In the genomic region with DNA sequence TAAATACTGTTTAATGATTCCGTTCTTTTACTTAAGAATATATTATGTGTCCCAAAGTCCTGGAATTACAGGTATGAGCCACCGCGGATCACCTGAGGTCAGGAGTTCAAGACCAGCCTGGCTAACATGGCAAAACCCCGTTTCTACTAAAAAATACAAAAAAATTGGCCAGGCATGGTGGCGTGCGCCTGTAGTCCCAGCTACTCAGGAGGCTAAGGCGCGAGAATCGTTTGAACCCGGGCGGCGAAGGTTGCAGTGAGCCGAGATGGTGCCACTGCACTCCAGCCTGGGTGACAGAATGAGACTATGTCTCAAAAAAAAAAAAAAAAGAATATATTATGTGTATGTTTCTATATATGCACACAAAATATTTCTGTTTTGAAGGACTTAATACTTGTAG, we compare ENCODE assay signal across 8 cellular contexts. TPM values are rescaled to one million over a fixed set of nuclear protein-coding genes. Genes with fewer than 3 reads are reported as not detected.
DNase-seq lines count a peak whose midpoint lies in the region; ATAC-seq and TF ChIP-seq lines count a peak whose summit lies in the region.
"Not testable (repeated sequence)": the region's sequence is repeated elsewhere in the genome, so short reads cannot be mapped to it uniquely, and the experiment has no call there.

No MANE protein-coding gene starts in this region.

- not testable (repeated sequence) for H3K9me2 ChIP-seq in MM.1S (replicated peaks; ENCODE audit: insufficient read depth, low read length)

- in situ Hi-C loops in brain microvascular endothelial cell (cut with HindIII; ENCODE audit: low pct_ligation_motif_present, low sequenced_read_pairs), result not testable (repeated sequence)

- H3K4me1 Mint-ChIP-seq in Calu3 (ENCODE audit: low read depth, unreplicated experiment) (peaks cover 17% of the 10 kb centered on the region), memory B cell (peaks cover 17% of the 10 kb centered on the region), progenitor cell of endocrine pancreas (ENCODE audit: low read depth) (peaks cover 17% of the 10 kb centered on the region), type B pancreatic cell (ENCODE audit: unreplicated experiment) (peaks cover 15% of the 10 kb centered on the region)
- peaks cover 20% of the 10 kb centered on the region for H3K4me1 Mint-ChIP-seq in activated CD8-positive, alpha-beta T cell treated with anti-CD3 and anti-CD28 coated beads for 36 hours (ENCODE audit: low read depth)

- not testable (repeated sequence) for DNase-seq in Calu3; MM.1S; activated CD8-positive, alpha-beta T cell treated with anti-CD3 and anti-CD28 coated beads for 36 hours; brain microvascular endothelial cell; fibroblast of lung (ENCODE audit: low read depth in 2 of 2); memory B cell (ENCODE audit: low spot score in 2 of 2); progenitor cell of endocrine pancreas (ENCODE audit: low spot score, unreplicated experiment); type B pancreatic cell (ENCODE audit: extremely low spot score, unreplicated experiment)

- peak overlapping the region; percentile 55 for H3K4me2 ChIP-seq in MM.1S (ENCODE audit: low read depth, low read length)
- peak overlapping the region; percentile 86 for H3K4me2 ChIP-seq in fibroblast of lung (ENCODE audit: extremely low read depth, insufficient read depth, low read length)

- not testable (repeated sequence) for H3K27me3 ChIP-seq in MM.1S (replicated peaks; ENCODE audit: insufficient read depth, low read length); brain microvascular endothelial cell (replicated peaks); fibroblast of lung (ENCODE audit: control insufficient read depth, insufficient read depth, low read length)

- intact Hi-C loops in Calu3 (cut with micrococcal nuclease; ENCODE audit: unreplicated experiment), result loop anchor here (5.0 kb wide), 1 partner anchor 577 kb away; no protein-coding TSS in a partner anchor
- intact Hi-C loops in activated CD8-positive, alpha-beta T cell treated with anti-CD3 and anti-CD28 coated beads for 36 hours (cut with micrococcal nuclease), result not testable (repeated sequence)

- H3K27ac ChIP-seq in MM.1S (ENCODE audit: low read length); brain microvascular endothelial cell; fibroblast of lung (ENCODE audit: insufficient read depth, low read length): not testable (repeated sequence)

- peak overlapping the region; percentile 90 for H3K4me3 Mint-ChIP-seq in Calu3 (ENCODE audit: low read depth, unreplicated experiment)
- H3K4me3 Mint-ChIP-seq in activated CD8-positive, alpha-beta T cell treated with anti-CD3 and anti-CD28 coated beads for 36 hours, result peak overlapping the region; percentile 85
- H3K4me3 Mint-ChIP-seq in memory B cell, result peak overlapping the region; percentile 99
- peak overlapping the region; percentile 78 for H3K4me3 Mint-ChIP-seq in progenitor cell of endocrine pancreas (ENCODE audit: low read depth)
- peak overlapping the region; percentile 93 for H3K4me3 Mint-ChIP-seq in type B pancreatic cell

- CTCF ChIA-PET in Calu3 (lab: Charles Lee), result interaction anchor here (1.1 kb wide), 1 partner anchor 9 kb away, joined by 3 read pairs; no protein-coding TSS in a partner anchor
- CTCF ChIA-PET in activated CD8-positive, alpha-beta T cell treated with anti-CD3 and anti-CD28 coated beads for 36 hours (lab: Charles Lee), result interaction anchor here (0.9 to 3.6 kb wide), 3 partner anchors 11 to 504 kb away, joined by 4 to 18 read pairs (median 9); no protein-coding TSS in a partner anchor

- H3K36me3 ChIP-seq in MM.1S (replicated peaks; ENCODE audit: insufficient read depth, low read length); brain microvascular endothelial cell (replicated peaks); fibroblast of lung (ENCODE audit: control insufficient read depth, insufficient read depth, low read length): not testable (repeated sequence)

- H2AFZ ChIP-seq in MM.1S (ENCODE audit: low read length); fibroblast of lung (ENCODE audit: low read length): not testable (repeated sequence)

- H3K27ac Mint-ChIP-seq in Calu3 (ENCODE audit: unreplicated experiment); memory B cell; progenitor cell of endocrine pancreas; type B pancreatic cell: not testable (repeated sequence)
- peak overlapping the region; percentile 94 for H3K27ac Mint-ChIP-seq in activated CD8-positive, alpha-beta T cell treated with anti-CD3 and anti-CD28 coated beads for 36 hours

- not testable (repeated sequence) for H3K27me3 Mint-ChIP-seq in Calu3 (ENCODE audit: unreplicated experiment); activated CD8-positive, alpha-beta T cell treated with anti-CD3 and anti-CD28 coated beads for 36 hours; memory B cell; progenitor cell of endocrine pancreas; type B pancreatic cell

- peaks cover 38% of the 10 kb centered on the region for H3K36me3 Mint-ChIP-seq in Calu3 (ENCODE audit: insufficient read depth, unreplicated experiment)
- H3K36me3 Mint-ChIP-seq in activated CD8-positive, alpha-beta T cell treated with anti-CD3 and anti-CD28 coated beads for 36 hours (ENCODE audit: low read depth), result peaks cover 22% of the 10 kb centered on the region
- peaks cover 14% of the 10 kb centered on the region for H3K36me3 Mint-ChIP-seq in memory B cell
- H3K36me3 Mint-ChIP-seq in progenitor cell of endocrine pancreas (ENCODE audit: insufficient read depth), result peaks cover 19% of the 10 kb centered on the region
- H3K36me3 Mint-ChIP-seq in type B pancreatic cell, result peaks cover 24% of the 10 kb centered on the region

- H3K9ac ChIP-seq in MM.1S (ENCODE audit: low read length); fibroblast of lung (ENCODE audit: insufficient read depth, low read length): not testable (repeated sequence)

- not testable (repeated sequence) for H3K9me3 ChIP-seq in MM.1S (replicated peaks; ENCODE audit: insufficient read depth, low read length); fibroblast of lung (ENCODE audit: control insufficient read depth, insufficient read depth, low read depth, low read length)

- ATAC-seq in activated CD8-positive, alpha-beta T cell treated with anti-CD3 and anti-CD28 coated beads for 36 hours; memory B cell (ENCODE audit: low read depth): not testable (repeated sequence)

- H4K20me1 ChIP-seq in MM.1S (ENCODE audit: insufficient read depth, low read length); fibroblast of lung (ENCODE audit: control insufficient read depth, extremely low read depth, insufficient read depth, low read length): not testable (repeated sequence)

- BruUV-seq in Calu3 (replicated peaks; lab: Mats Ljungman, UMichigan), result not testable (repeated sequence)

- not testable (repeated sequence) for TF ChIP-seq CTCF in Calu3 (IDR thresholded peaks at IDR 0.05; ENCODE audit: unreplicated experiment); MM.1S (IDR thresholded peaks at IDR 0.05; ENCODE audit: low read length); activated CD8-positive, alpha-beta T cell treated with anti-CD3 and anti-CD28 coated beads for 36 hours (IDR thresholded peaks at IDR 0.05); brain microvascular endothelial cell (IDR thresholded peaks at IDR 0.05; ENCODE audit: low read depth, low read length, missing control alignments); fibroblast of lung (conservative IDR thresholded peaks at IDR 0.05 in 1 of 2, IDR thresholded peaks at IDR 0.05 in 1 of 2; ENCODE audit: low read depth in 1 of 2, low read length in 2 of 2); progenitor cell of endocrine pancreas (IDR thresholded peaks at IDR 0.05; ENCODE audit: unreplicated experiment); type B pancreatic cell (conservative IDR thresholded peaks at IDR 0.05)

- H3K9me3 Mint-ChIP-seq in Calu3 (ENCODE audit: low read depth, unreplicated experiment); activated CD8-positive, alpha-beta T cell treated with anti-CD3 and anti-CD28 coated beads for 36 hours; memory B cell; progenitor cell of endocrine pancreas (ENCODE audit: low read depth); type B pancreatic cell: not testable (repeated sequence)

- H3K79me2 ChIP-seq in MM.1S (ENCODE audit: low read length), result not testable (repeated sequence)
- peaks cover 30% of the 10 kb centered on the region for H3K79me2 ChIP-seq in fibroblast of lung (ENCODE audit: control insufficient read depth, insufficient read depth, low read length)

- H3F3A ChIP-seq in MM.1S (ENCODE audit: insufficient read depth, low read length), result not testable (repeated sequence)

- not testable (repeated sequence) for H3K4me3 ChIP-seq in MM.1S (ENCODE audit: low read length)
- peak overlapping the region; percentile 68 for H3K4me3 ChIP-seq in brain microvascular endothelial cell (ENCODE audit: low read depth, low read length)
- peak overlapping the region; percentile 73 to 83 (median 78) for H3K4me3 ChIP-seq in fibroblast of lung (replicated peaks in 1 of 4; ENCODE audit: control extremely low read depth in 1 of 4, insufficient read depth in 1 of 4, low read depth in 3 of 4, low read length in 4 of 4)

- H3K4me1 ChIP-seq in MM.1S (ENCODE audit: low read length); fibroblast of lung (ENCODE audit: control insufficient read depth, extremely low read depth, insufficient read depth, low read length): not testable (repeated sequence)

- POLR2A ChIA-PET in activated CD8-positive, alpha-beta T cell treated with anti-CD3 and anti-CD28 coated beads for 36 hours (lab: Charles Lee), result interaction anchor here (1.3 to 2.0 kb wide), 3 partner anchors 9 to 60 kb away, joined by 4 to 10 read pairs (median 4); a partner anchor contains a TSS

RNA-seq across cellular contexts. Expression of a gene that starts 1.2 kb away (rescaled TPM):
- 45.5 and 53.7 TPM in 2 replicates for total RNA-seq in Calu3 (2022)
- 1 to 10 TPM; 6.6 to 8.5 TPM for total RNA-seq in activated CD8-positive, alpha-beta T cell treated with anti-CD3 and anti-CD28 coated beads for 36 hours
- total RNA-seq in fibroblast of lung, result 53.7 and 60.8 TPM in 2 replicates
- 107 and 123 TPM in 2 replicates for polyA plus RNA-seq in fibroblast of lung
- polyA plus RNA-seq in fibroblast of lung (2012), result 86.8 and 115 TPM in 2 replicates
- 16.3 and 21.3 TPM in 2 replicates for polyA minus RNA-seq in fibroblast of lung (ENCODE audit: low replicate concordance)
- 67.3 and 67.5 TPM in 2 replicates for total RNA-seq in progenitor cell of endocrine pancreas
- 48.0 and 71.9 TPM in 2 replicates for total RNA-seq in type B pancreatic cell (ENCODE audit: low replicate concordance)

RNA-seq across cellular contexts. Expression of a gene that starts 59.7 kb away (rescaled TPM):
- total RNA-seq in Calu3 (2022), result 13.6 and 16.0 TPM in 2 replicates
- total RNA-seq in activated CD8-positive, alpha-beta T cell treated with anti-CD3 and anti-CD28 coated beads for 36 hours, result 10 to 100 TPM; 24.9 to 33.6 TPM
- total RNA-seq in fibroblast of lung, result 20.3 and 25.6 TPM in 2 replicates
- 22.4 and 31.2 TPM in 2 replicates for polyA plus RNA-seq in fibroblast of lung
- 16.9 and 23.3 TPM in 2 replicates for polyA plus RNA-seq in fibroblast of lung (2012)
- polyA minus RNA-seq in fibroblast of lung (ENCODE audit: low replicate concordance), result 6.4 and 13.0 TPM in 2 replicates
- 15.1 and 18.3 TPM in 2 replicates for total RNA-seq in progenitor cell of endocrine pancreas
- total RNA-seq in type B pancreatic cell (ENCODE audit: low replicate concordance), result 12.8 and 13.1 TPM in 2 replicates

RNA-seq across cellular contexts. Expression of a gene that starts 59.8 kb away (rescaled TPM):
- 9.9 and 12.0 TPM in 2 replicates for total RNA-seq in Calu3 (2022)
- 10 to 100 TPM; 35.9 to 40.8 TPM for total RNA-seq in activated CD8-positive, alpha-beta T cell treated with anti-CD3 and anti-CD28 coated beads for 36 hours
- total RNA-seq in fibroblast of lung, result 4.1 and 5.0 TPM in 2 replicates
- 4.7 TPM in 2 replicates for polyA plus RNA-seq in fibroblast of lung
- polyA plus RNA-seq in fibroblast of lung (2012), result 3.4 and 3.7 TPM in 2 replicates
- 0.16 and 1.1 TPM in 2 replicates for polyA minus RNA-seq in fibroblast of lung (ENCODE audit: low replicate concordance)
- total RNA-seq in progenitor cell of endocrine pancreas, result 10.7 and 11.4 TPM in 2 replicates
- 5.2 and 10.3 TPM in 2 replicates for total RNA-seq in type B pancreatic cell (ENCODE audit: low replicate concordance)
